In genomic region chr13:44398606-44399005, GRCh38 we compare ENCODE assay signal across 1 cellular context.
TF ChIP-seq lines count a peak whose summit lies in the region.

No MANE protein-coding gene starts in this region.

TF ChIP-seq in K562, 482 proteins besides CTCF, POLR2A, EP300 and RAD21 (continued from another document):
- no peak for TF ChIP-seq AFF4 (CRISPR knock-in tag; IDR thresholded peaks at IDR 0.05)
- TF ChIP-seq BRCA1 (IDR thresholded peaks at IDR 0.05) = no peak
- TF ChIP-seq BRCA1 (CRISPR knock-in tag; IDR thresholded peaks at IDR 0.05) = no peak
- no peak for TF ChIP-seq HNRNPUL1 (IDR thresholded peaks at IDR 0.05; ENCODE audit: low read length)
- TF ChIP-seq ZNF384 (IDR thresholded peaks at IDR 0.05; ENCODE audit: low read depth, low read length) = no peak
- no peak for TF ChIP-seq SRSF7 (optimal IDR thresholded peaks at IDR 0.05; ENCODE audit: low read depth, low read length)
- no peak for TF ChIP-seq PBX2 (CRISPR knock-in tag; IDR thresholded peaks at IDR 0.05; ENCODE audit: low read depth)
- no peak for TF ChIP-seq PBX2 (tag; conservative IDR thresholded peaks at IDR 0.05; ENCODE audit: low read depth)
- TF ChIP-seq ETS2 (tag; IDR thresholded peaks at IDR 0.05; ENCODE audit: borderline replicate concordance, poor library complexity, severe bottlenecking) = no peak
- TF ChIP-seq PCBP2 (IDR thresholded peaks at IDR 0.05; ENCODE audit: low read depth, low read length, poor library complexity, severe bottlenecking) = no peak
- TF ChIP-seq CREB3 (tag; conservative IDR thresholded peaks at IDR 0.05; ENCODE audit: low read depth) = no peak
- TF ChIP-seq DDX20 (tag; IDR thresholded peaks at IDR 0.05; ENCODE audit: low read depth) = no peak
